1 cellular context compared by ENCODE assay signal in genomic region chr16:85844786-85845185, GRCh38.
A peak's percentile ranks its signal among the peaks of the same experiment; 100 is the strongest.
TF ChIP-seq lines count a peak whose summit lies in the region.

No MANE protein-coding gene starts in this region.

TF ChIP-seq in HepG2, 621 proteins besides CTCF, POLR2A, EP300 and RAD21 (continued from another document and continues in another):
- peak; percentile 82 for TF ChIP-seq ARID5B (CRISPR knock-in tag; IDR thresholded peaks at IDR 0.05)
- TF ChIP-seq MIXL1 (CRISPR knock-in tag; IDR thresholded peaks at IDR 0.05) = no peak
- TF ChIP-seq ZNF569 (CRISPR knock-in tag; IDR thresholded peaks at IDR 0.05; ENCODE audit: borderline replicate concordance) = no peak
- TF ChIP-seq MBD4 (IDR thresholded peaks at IDR 0.05; ENCODE audit: borderline replicate concordance, low read length) = no peak
- no peak; the same call in 1 of the 2 replicates for TF ChIP-seq ZNF788 (CRISPR knock-in tag; IDR thresholded peaks at IDR 0.05; ENCODE audit: borderline replicate concordance)
- no peak for TF ChIP-seq KDM2A (CRISPR knock-in tag; IDR thresholded peaks at IDR 0.05; ENCODE audit: borderline replicate concordance, low read depth)
- no peak for TF ChIP-seq NCOA5 (CRISPR knock-in tag; IDR thresholded peaks at IDR 0.05)
- TF ChIP-seq JUND (CRISPR knock-in tag; IDR thresholded peaks at IDR 0.05) = no peak
- no peak for TF ChIP-seq SMC3 (IDR thresholded peaks at IDR 0.05; ENCODE audit: low read length)
- no peak for TF ChIP-seq DNMT1 (CRISPR knock-in tag; IDR thresholded peaks at IDR 0.05)
- peak; percentile 52; the same call in 1 of the 2 replicates for TF ChIP-seq HNF4A (CRISPR knock-in tag; IDR thresholded peaks at IDR 0.05)
- no peak for TF ChIP-seq ZNF563 (CRISPR knock-in tag; IDR thresholded peaks at IDR 0.05)
- TF ChIP-seq ZNF124 (CRISPR knock-in tag; IDR thresholded peaks at IDR 0.05) = no peak
- no peak for TF ChIP-seq CEBPG (CRISPR knock-in tag; IDR thresholded peaks at IDR 0.05)
- no peak for TF ChIP-seq MYC (CRISPR knock-in tag; IDR thresholded peaks at IDR 0.05; ENCODE audit: borderline replicate concordance)
- TF ChIP-seq MLX (CRISPR knock-in tag; IDR thresholded peaks at IDR 0.05) = peak; percentile 44; the same call in 1 of the 2 replicates
- TF ChIP-seq KDM5A (IDR thresholded peaks at IDR 0.05; ENCODE audit: borderline replicate concordance, low read length) = no peak
- TF ChIP-seq TFE3 (CRISPR knock-in tag; IDR thresholded peaks at IDR 0.05) = no peak
- no peak for TF ChIP-seq HMG20B (CRISPR knock-in tag; conservative IDR thresholded peaks at IDR 0.05)
- TF ChIP-seq ZNF235 (CRISPR knock-in tag; IDR thresholded peaks at IDR 0.05; ENCODE audit: borderline replicate concordance) = no peak
- TF ChIP-seq GABPA (IDR thresholded peaks at IDR 0.05; ENCODE audit: low read depth, low read length) = no peak
- no peak for TF ChIP-seq GABPA (CRISPR knock-in tag; IDR thresholded peaks at IDR 0.05; ENCODE audit: low read depth)
- TF ChIP-seq SNAPC2 (CRISPR knock-in tag; IDR thresholded peaks at IDR 0.05) = no peak; the same call in 1 of the 2 replicates
- TF ChIP-seq ZNF282 (IDR thresholded peaks at IDR 0.05; ENCODE audit: partially characterized antibody) = no peak
- no peak; the same call in 1 of the 2 replicates for TF ChIP-seq MTA1 (CRISPR knock-in tag; IDR thresholded peaks at IDR 0.05; ENCODE audit: borderline replicate concordance)
- no peak for TF ChIP-seq ZNF335 (CRISPR knock-in tag; IDR thresholded peaks at IDR 0.05)
- no peak for TF ChIP-seq ZNF430 (CRISPR knock-in tag; IDR thresholded peaks at IDR 0.05)
- TF ChIP-seq MAX (IDR thresholded peaks at IDR 0.05) = 0 out of 2 replicates have a peak, but pooled peaks have one; percentile 37
- peak; percentile 23; the same call in 1 of the 2 replicates for TF ChIP-seq ZBTB25 (CRISPR knock-in tag; IDR thresholded peaks at IDR 0.05)
- TF ChIP-seq ZNF263 (CRISPR knock-in tag; IDR thresholded peaks at IDR 0.05) = peak; percentile 77
- TF ChIP-seq CEBPZ (IDR thresholded peaks at IDR 0.05; ENCODE audit: low read length) = no peak
- TF ChIP-seq E2F2 (CRISPR knock-in tag; IDR thresholded peaks at IDR 0.05; ENCODE audit: borderline replicate concordance) = no peak
- TF ChIP-seq ZNF850 (CRISPR knock-in tag; conservative IDR thresholded peaks at IDR 0.05) = no peak
- TF ChIP-seq ZNF18 (CRISPR knock-in tag; IDR thresholded peaks at IDR 0.05; ENCODE audit: insufficient replicate concordance) = no peak
- TF ChIP-seq HINFP (CRISPR knock-in tag; IDR thresholded peaks at IDR 0.05; ENCODE audit: low read depth) = 0 out of 2 replicates have a peak, but pooled peaks have one; percentile 28
- no peak for TF ChIP-seq RFX5 (IDR thresholded peaks at IDR 0.05; ENCODE audit: low read depth, low read length)
- no peak for TF ChIP-seq PRDM10 (CRISPR knock-in tag; IDR thresholded peaks at IDR 0.05; ENCODE audit: low read depth)
- no peak for TF ChIP-seq ZNF629 (CRISPR knock-in tag; conservative IDR thresholded peaks at IDR 0.05)
- TF ChIP-seq MEIS2 (CRISPR knock-in tag; IDR thresholded peaks at IDR 0.05) = no peak
